Comparison of ENCODE assay signal across 1 cellular context in genomic region chr15:74322558-74323180, GRCh38.
A peak's percentile ranks its signal among the peaks of the same experiment; 100 is the strongest.
TF ChIP-seq lines count a peak whose summit lies in the region.

No MANE protein-coding gene starts in this region.

TF ChIP-seq in GM12878, 131 proteins besides CTCF, POLR2A, EP300 and RAD21 (continued from another document):
- TF ChIP-seq PBX3 (IDR thresholded peaks at IDR 0.05; ENCODE audit: insufficient replicate concordance, low read depth, low read length): no peak
- peak; percentile 56; the same call in 1 of the 2 replicates for TF ChIP-seq CBFB (IDR thresholded peaks at IDR 0.05; ENCODE audit: low read depth)
- TF ChIP-seq GABPA (IDR thresholded peaks at IDR 0.05; ENCODE audit: low read depth): no peak
- TF ChIP-seq CREB1 (IDR thresholded peaks at IDR 0.05; ENCODE audit: low read depth): no peak
- TF ChIP-seq TAF1 (IDR thresholded peaks at IDR 0.05; ENCODE audit: borderline replicate concordance, low read depth, low read length): no peak
- no peak for TF ChIP-seq TARDBP (IDR thresholded peaks at IDR 0.05; ENCODE audit: borderline replicate concordance)
- no peak for TF ChIP-seq TCF7 (IDR thresholded peaks at IDR 0.05; ENCODE audit: borderline replicate concordance)
- TF ChIP-seq SP1 (IDR thresholded peaks at IDR 0.05; ENCODE audit: low read depth, low read length): no peak
- TF ChIP-seq, protein P1, sequence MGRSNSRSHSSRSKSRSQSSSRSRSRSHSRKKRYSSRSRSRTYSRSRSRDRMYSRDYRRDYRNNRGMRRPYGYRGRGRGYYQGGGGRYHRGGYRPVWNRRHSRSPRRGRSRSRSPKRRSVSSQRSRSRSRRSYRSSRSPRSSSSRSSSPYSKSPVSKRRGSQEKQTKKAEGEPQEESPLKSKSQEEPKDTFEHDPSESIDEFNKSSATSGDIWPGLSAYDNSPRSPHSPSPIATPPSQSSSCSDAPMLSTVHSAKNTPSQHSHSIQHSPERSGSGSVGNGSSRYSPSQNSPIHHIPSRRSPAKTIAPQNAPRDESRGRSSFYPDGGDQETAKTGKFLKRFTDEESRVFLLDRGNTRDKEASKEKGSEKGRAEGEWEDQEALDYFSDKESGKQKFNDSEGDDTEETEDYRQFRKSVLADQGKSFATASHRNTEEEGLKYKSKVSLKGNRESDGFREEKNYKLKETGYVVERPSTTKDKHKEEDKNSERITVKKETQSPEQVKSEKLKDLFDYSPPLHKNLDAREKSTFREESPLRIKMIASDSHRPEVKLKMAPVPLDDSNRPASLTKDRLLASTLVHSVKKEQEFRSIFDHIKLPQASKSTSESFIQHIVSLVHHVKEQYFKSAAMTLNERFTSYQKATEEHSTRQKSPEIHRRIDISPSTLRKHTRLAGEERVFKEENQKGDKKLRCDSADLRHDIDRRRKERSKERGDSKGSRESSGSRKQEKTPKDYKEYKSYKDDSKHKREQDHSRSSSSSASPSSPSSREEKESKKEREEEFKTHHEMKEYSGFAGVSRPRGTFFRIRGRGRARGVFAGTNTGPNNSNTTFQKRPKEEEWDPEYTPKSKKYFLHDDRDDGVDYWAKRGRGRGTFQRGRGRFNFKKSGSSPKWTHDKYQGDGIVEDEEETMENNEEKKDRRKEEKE (IDR thresholded peaks at IDR 0.05): no peak
- TF ChIP-seq, protein P2, sequence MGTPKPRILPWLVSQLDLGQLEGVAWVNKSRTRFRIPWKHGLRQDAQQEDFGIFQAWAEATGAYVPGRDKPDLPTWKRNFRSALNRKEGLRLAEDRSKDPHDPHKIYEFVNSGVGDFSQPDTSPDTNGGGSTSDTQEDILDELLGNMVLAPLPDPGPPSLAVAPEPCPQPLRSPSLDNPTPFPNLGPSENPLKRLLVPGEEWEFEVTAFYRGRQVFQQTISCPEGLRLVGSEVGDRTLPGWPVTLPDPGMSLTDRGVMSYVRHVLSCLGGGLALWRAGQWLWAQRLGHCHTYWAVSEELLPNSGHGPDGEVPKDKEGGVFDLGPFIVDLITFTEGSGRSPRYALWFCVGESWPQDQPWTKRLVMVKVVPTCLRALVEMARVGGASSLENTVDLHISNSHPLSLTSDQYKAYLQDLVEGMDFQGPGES (IDR thresholded peaks at IDR 0.05): no peak
- peak; percentile 82 for TF ChIP-seq SMC3 (IDR thresholded peaks at IDR 0.05; ENCODE audit: borderline replicate concordance, low read length)
- no peak for TF ChIP-seq JUND (IDR thresholded peaks at IDR 0.05; ENCODE audit: low read depth, low read length)
- no peak for TF ChIP-seq FOXM1 (IDR thresholded peaks at IDR 0.05; ENCODE audit: low read depth, low read length)
- TF ChIP-seq ATF2 (IDR thresholded peaks at IDR 0.05; ENCODE audit: low read length): no peak
- TF ChIP-seq, protein P3, sequence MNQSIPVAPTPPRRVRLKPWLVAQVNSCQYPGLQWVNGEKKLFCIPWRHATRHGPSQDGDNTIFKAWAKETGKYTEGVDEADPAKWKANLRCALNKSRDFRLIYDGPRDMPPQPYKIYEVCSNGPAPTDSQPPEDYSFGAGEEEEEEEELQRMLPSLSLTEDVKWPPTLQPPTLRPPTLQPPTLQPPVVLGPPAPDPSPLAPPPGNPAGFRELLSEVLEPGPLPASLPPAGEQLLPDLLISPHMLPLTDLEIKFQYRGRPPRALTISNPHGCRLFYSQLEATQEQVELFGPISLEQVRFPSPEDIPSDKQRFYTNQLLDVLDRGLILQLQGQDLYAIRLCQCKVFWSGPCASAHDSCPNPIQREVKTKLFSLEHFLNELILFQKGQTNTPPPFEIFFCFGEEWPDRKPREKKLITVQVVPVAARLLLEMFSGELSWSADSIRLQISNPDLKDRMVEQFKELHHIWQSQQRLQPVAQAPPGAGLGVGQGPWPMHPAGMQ (IDR thresholded peaks at IDR 0.05; ENCODE audit: borderline replicate concordance): no peak
- TF ChIP-seq ESRRA (IDR thresholded peaks at IDR 0.05; ENCODE audit: low read length): no peak
- no peak for TF ChIP-seq ATF7 (IDR thresholded peaks at IDR 0.05; ENCODE audit: low read depth)
- no peak for TF ChIP-seq IKZF2 (IDR thresholded peaks at IDR 0.05)
- no peak for TF ChIP-seq CBX3 (IDR thresholded peaks at IDR 0.05; ENCODE audit: borderline replicate concordance, low read depth)
- TF ChIP-seq YBX1 (IDR thresholded peaks at IDR 0.05): no peak
- TF ChIP-seq KLF5 (IDR thresholded peaks at IDR 0.05; ENCODE audit: partially characterized antibody): no peak
- no peak for TF ChIP-seq KAT2A (conservative IDR thresholded peaks at IDR 0.05; ENCODE audit: control insufficient read depth, low read depth, low read length)
- peak; percentile 66; the same call in 1 of the 2 replicates for TF ChIP-seq SMARCA5 (IDR thresholded peaks at IDR 0.05)
- peak; percentile 15 to 22; a peak in 1 of 4 replicates for TF ChIP-seq BHLHE40 (IDR thresholded peaks at IDR 0.05; ENCODE audit: borderline replicate concordance in 1 of 2, low read depth in 2 of 2, low read length in 1 of 2)
- TF ChIP-seq WRNIP1 (IDR thresholded peaks at IDR 0.05; ENCODE audit: borderline replicate concordance, low read depth, low read length): no peak
- no peak for TF ChIP-seq HDGF (IDR thresholded peaks at IDR 0.05)
- no peak for TF ChIP-seq CBX5 (IDR thresholded peaks at IDR 0.05; ENCODE audit: low read depth)
TF ChIP-seq in GM12878: peak in this region for 9.
